In the genomic region with DNA sequence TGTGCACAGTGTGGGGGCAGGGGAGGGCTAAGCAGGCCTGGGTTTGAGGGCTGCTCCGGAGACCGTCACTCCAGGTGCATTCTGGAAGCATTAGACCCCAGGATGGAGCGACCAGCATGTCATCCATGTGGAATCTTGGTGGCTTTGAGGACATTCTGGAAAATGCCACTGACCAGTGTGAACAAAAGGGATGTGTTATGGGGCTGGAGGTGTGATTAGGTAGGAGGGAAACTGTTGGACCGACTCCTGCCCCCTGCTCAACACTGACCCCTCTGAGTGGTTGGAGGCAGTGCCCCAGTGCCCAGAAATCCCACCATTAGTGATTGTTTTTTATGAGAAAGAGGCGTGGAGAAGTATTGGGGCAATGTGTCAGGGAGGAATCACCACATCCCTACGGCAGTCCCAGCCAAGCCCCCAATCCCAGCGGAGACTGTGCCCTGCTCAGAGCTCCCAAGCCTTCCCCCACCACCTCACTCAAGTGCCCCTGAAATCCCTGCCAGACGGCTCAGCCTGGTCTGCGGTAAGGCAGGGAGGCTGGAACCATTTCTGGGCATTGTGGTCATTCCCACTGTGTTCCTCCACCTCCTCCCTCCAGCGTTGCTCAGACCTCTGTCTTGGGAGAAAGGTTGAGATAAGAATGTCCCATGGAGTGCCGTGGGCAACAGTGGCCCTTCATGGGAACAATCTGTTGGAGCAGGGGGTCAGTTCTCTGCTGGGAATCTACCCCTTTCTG, we compare ENCODE assay signal across 1 cellular context.
A peak's percentile ranks its signal among the peaks of the same experiment; 100 is the strongest.
TF ChIP-seq lines count a peak whose summit lies in the region.

No MANE protein-coding gene starts in this region.

TF ChIP-seq in HepG2, 621 proteins besides CTCF, POLR2A, EP300 and RAD21 (continued from another document and continues in another):
- TF ChIP-seq, protein P1, sequence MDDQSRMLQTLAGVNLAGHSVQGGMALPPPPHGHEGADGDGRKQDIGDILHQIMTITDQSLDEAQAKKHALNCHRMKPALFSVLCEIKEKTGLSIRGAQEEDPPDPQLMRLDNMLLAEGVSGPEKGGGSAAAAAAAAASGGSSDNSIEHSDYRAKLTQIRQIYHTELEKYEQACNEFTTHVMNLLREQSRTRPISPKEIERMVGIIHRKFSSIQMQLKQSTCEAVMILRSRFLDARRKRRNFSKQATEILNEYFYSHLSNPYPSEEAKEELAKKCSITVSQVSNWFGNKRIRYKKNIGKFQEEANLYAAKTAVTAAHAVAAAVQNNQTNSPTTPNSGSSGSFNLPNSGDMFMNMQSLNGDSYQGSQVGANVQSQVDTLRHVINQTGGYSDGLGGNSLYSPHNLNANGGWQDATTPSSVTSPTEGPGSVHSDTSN (CRISPR knock-in tag; IDR thresholded peaks at IDR 0.05; ENCODE audit: borderline replicate concordance), result no peak
- TF ChIP-seq MEF2D (CRISPR knock-in tag; IDR thresholded peaks at IDR 0.05) (peak; percentile 63; the same call in 1 of the 2 replicates), ZIK1 (CRISPR knock-in tag; IDR thresholded peaks at IDR 0.05; ENCODE audit: borderline replicate concordance, low read depth) (no peak), ZSCAN31 (CRISPR knock-in tag; IDR thresholded peaks at IDR 0.05; ENCODE audit: low read depth) (peak; percentile 76), SP5 (CRISPR knock-in tag; IDR thresholded peaks at IDR 0.05; ENCODE audit: borderline replicate concordance, low read depth) (peak; percentile 30; the same call in 1 of the 2 replicates), PAWR (CRISPR knock-in tag; IDR thresholded peaks at IDR 0.05; ENCODE audit: borderline replicate concordance) (no peak), MEIS1 (CRISPR knock-in tag; IDR thresholded peaks at IDR 0.05; ENCODE audit: borderline replicate concordance) (no peak), MLLT10 (CRISPR knock-in tag; IDR thresholded peaks at IDR 0.05) (no peak), PHF21A (CRISPR knock-in tag; IDR thresholded peaks at IDR 0.05) (no peak), ZNF367 (CRISPR knock-in tag; IDR thresholded peaks at IDR 0.05; ENCODE audit: borderline replicate concordance) (no peak; the same call in 1 of the 2 replicates), ZNF766 (CRISPR knock-in tag; IDR thresholded peaks at IDR 0.05; ENCODE audit: borderline replicate concordance) (no peak), ZNF558 (CRISPR knock-in tag; IDR thresholded peaks at IDR 0.05; ENCODE audit: borderline replicate concordance) (no peak), ZNF460 (CRISPR knock-in tag; IDR thresholded peaks at IDR 0.05; ENCODE audit: borderline replicate concordance) (no peak), TOPORS (CRISPR knock-in tag; IDR thresholded peaks at IDR 0.05) (no peak), ZNF678 (CRISPR knock-in tag; IDR thresholded peaks at IDR 0.05) (no peak), SAFB2 (CRISPR knock-in tag; IDR thresholded peaks at IDR 0.05; ENCODE audit: borderline replicate concordance, low read depth) (peak; percentile 90), HHEX (CRISPR knock-in tag; IDR thresholded peaks at IDR 0.05) (no peak), ZNF143 (CRISPR knock-in tag; IDR thresholded peaks at IDR 0.05) (no peak; the same call in 1 of the 2 replicates), SP2 (CRISPR knock-in tag; IDR thresholded peaks at IDR 0.05) (no peak), ZNF569 (CRISPR knock-in tag; IDR thresholded peaks at IDR 0.05; ENCODE audit: borderline replicate concordance) (no peak; the same call in 1 of the 2 replicates), JUNB (CRISPR knock-in tag; IDR thresholded peaks at IDR 0.05; ENCODE audit: borderline replicate concordance) (peak; percentile 43; the same call in 1 of the 2 replicates), FOXK1 (CRISPR knock-in tag; IDR thresholded peaks at IDR 0.05; ENCODE audit: borderline replicate concordance, low read depth) (no peak), SMAD9 (CRISPR knock-in tag; IDR thresholded peaks at IDR 0.05) (no peak), ZNF589 (CRISPR knock-in tag; conservative IDR thresholded peaks at IDR 0.05) (no peak), GPN1 (CRISPR knock-in tag; IDR thresholded peaks at IDR 0.05; ENCODE audit: borderline replicate concordance) (no peak), CAMTA2 (CRISPR knock-in tag; IDR thresholded peaks at IDR 0.05; ENCODE audit: borderline replicate concordance) (0 out of 2 replicates have a peak, but pooled peaks have one; percentile 71), SPEN (CRISPR knock-in tag; IDR thresholded peaks at IDR 0.05; ENCODE audit: low read depth) (peak; percentile 67), ZNF773 (CRISPR knock-in tag; IDR thresholded peaks at IDR 0.05; ENCODE audit: borderline replicate concordance) (no peak), PHF5A (CRISPR knock-in tag; IDR thresholded peaks at IDR 0.05; ENCODE audit: low read depth, unreplicated experiment) (peak; percentile 33), ZNF282 (IDR thresholded peaks at IDR 0.05; ENCODE audit: partially characterized antibody) (no peak), BRCA1 (CRISPR knock-in tag; IDR thresholded peaks at IDR 0.05) (no peak), ZNF30 (CRISPR knock-in tag; IDR thresholded peaks at IDR 0.05) (no peak)
- TF ChIP-seq, protein P2, sequence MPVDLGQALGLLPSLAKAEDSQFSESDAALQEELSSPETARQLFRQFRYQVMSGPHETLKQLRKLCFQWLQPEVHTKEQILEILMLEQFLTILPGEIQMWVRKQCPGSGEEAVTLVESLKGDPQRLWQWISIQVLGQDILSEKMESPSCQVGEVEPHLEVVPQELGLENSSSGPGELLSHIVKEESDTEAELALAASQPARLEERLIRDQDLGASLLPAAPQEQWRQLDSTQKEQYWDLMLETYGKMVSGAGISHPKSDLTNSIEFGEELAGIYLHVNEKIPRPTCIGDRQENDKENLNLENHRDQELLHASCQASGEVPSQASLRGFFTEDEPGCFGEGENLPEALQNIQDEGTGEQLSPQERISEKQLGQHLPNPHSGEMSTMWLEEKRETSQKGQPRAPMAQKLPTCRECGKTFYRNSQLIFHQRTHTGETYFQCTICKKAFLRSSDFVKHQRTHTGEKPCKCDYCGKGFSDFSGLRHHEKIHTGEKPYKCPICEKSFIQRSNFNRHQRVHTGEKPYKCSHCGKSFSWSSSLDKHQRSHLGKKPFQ (CRISPR knock-in tag; IDR thresholded peaks at IDR 0.05; ENCODE audit: insufficient replicate concordance), result peak; percentile 80
- TF ChIP-seq, protein P3, sequence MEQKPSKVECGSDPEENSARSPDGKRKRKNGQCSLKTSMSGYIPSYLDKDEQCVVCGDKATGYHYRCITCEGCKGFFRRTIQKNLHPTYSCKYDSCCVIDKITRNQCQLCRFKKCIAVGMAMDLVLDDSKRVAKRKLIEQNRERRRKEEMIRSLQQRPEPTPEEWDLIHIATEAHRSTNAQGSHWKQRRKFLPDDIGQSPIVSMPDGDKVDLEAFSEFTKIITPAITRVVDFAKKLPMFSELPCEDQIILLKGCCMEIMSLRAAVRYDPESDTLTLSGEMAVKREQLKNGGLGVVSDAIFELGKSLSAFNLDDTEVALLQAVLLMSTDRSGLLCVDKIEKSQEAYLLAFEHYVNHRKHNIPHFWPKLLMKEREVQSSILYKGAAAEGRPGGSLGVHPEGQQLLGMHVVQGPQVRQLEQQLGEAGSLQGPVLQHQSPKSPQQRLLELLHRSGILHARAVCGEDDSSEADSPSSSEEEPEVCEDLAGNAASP (CRISPR knock-in tag; IDR thresholded peaks at IDR 0.05; ENCODE audit: borderline replicate concordance), result no peak
- TF ChIP-seq, protein P4, sequence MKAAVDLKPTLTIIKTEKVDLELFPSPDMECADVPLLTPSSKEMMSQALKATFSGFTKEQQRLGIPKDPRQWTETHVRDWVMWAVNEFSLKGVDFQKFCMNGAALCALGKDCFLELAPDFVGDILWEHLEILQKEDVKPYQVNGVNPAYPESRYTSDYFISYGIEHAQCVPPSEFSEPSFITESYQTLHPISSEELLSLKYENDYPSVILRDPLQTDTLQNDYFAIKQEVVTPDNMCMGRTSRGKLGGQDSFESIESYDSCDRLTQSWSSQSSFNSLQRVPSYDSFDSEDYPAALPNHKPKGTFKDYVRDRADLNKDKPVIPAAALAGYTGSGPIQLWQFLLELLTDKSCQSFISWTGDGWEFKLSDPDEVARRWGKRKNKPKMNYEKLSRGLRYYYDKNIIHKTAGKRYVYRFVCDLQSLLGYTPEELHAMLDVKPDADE (CRISPR knock-in tag; IDR thresholded peaks at IDR 0.05), result no peak
- TF ChIP-seq, protein P5, sequence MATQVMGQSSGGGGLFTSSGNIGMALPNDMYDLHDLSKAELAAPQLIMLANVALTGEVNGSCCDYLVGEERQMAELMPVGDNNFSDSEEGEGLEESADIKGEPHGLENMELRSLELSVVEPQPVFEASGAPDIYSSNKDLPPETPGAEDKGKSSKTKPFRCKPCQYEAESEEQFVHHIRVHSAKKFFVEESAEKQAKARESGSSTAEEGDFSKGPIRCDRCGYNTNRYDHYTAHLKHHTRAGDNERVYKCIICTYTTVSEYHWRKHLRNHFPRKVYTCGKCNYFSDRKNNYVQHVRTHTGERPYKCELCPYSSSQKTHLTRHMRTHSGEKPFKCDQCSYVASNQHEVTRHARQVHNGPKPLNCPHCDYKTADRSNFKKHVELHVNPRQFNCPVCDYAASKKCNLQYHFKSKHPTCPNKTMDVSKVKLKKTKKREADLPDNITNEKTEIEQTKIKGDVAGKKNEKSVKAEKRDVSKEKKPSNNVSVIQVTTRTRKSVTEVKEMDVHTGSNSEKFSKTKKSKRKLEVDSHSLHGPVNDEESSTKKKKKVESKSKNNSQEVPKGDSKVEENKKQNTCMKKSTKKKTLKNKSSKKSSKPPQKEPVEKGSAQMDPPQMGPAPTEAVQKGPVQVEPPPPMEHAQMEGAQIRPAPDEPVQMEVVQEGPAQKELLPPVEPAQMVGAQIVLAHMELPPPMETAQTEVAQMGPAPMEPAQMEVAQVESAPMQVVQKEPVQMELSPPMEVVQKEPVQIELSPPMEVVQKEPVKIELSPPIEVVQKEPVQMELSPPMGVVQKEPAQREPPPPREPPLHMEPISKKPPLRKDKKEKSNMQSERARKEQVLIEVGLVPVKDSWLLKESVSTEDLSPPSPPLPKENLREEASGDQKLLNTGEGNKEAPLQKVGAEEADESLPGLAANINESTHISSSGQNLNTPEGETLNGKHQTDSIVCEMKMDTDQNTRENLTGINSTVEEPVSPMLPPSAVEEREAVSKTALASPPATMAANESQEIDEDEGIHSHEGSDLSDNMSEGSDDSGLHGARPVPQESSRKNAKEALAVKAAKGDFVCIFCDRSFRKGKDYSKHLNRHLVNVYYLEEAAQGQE (IDR thresholded peaks at IDR 0.05; ENCODE audit: borderline replicate concordance in 1 of 2, low read depth in 1 of 2, low read length in 2 of 2), result no peak
- TF ChIP-seq, protein P6, sequence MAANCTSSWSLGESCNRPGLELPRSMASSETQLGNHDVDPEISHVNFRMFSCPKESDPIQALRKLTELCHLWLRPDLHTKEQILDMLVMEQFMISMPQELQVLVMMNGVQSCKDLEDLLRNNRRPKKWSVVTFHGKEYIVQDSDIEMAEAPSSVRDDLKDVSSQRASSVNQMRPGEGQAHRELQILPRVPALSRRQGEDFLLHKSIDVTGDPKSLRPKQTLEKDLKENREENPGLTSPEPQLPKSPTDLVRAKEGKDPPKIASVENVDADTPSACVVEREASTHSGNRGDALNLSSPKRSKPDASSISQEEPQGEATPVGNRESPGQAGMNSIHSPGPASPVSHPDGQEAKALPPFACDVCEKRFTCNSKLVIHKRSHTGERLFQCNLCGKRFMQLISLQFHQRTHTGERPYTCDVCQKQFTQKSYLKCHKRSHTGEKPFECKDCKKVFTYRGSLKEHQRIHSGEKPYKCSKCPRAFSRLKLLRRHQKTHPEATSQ (CRISPR knock-in tag; IDR thresholded peaks at IDR 0.05; ENCODE audit: borderline replicate concordance), result no peak; the same call in 1 of the 2 replicates
- TF ChIP-seq, protein P7, sequence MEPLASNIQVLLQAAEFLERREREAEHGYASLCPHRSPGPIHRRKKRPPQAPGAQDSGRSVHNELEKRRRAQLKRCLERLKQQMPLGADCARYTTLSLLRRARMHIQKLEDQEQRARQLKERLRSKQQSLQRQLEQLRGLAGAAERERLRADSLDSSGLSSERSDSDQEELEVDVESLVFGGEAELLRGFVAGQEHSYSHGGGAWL (CRISPR knock-in tag; IDR thresholded peaks at IDR 0.05), result no peak
- TF ChIP-seq, protein P8, sequence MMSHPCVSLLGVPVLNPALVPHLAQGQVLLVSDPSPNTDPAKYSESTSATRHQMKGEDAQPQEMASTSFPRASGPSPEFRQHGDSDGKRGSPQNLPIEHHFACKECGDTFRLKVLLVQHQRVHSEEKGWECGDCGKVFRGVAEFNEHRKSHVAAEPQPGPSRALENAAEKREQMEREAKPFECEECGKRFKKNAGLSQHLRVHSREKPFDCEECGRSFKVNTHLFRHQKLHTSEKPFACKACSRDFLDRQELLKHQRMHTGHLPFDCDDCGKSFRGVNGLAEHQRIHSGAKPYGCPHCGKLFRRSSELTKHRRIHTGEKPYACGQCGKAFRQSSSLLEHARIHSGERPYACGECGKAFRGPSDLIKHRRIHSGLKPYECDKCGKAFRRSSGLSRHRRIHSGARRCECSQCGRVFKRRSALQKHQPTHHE (CRISPR knock-in tag; IDR thresholded peaks at IDR 0.05; ENCODE audit: borderline replicate concordance), result 0 out of 2 replicates have a peak, but pooled peaks have one; percentile 81
- TF ChIP-seq, protein P9, sequence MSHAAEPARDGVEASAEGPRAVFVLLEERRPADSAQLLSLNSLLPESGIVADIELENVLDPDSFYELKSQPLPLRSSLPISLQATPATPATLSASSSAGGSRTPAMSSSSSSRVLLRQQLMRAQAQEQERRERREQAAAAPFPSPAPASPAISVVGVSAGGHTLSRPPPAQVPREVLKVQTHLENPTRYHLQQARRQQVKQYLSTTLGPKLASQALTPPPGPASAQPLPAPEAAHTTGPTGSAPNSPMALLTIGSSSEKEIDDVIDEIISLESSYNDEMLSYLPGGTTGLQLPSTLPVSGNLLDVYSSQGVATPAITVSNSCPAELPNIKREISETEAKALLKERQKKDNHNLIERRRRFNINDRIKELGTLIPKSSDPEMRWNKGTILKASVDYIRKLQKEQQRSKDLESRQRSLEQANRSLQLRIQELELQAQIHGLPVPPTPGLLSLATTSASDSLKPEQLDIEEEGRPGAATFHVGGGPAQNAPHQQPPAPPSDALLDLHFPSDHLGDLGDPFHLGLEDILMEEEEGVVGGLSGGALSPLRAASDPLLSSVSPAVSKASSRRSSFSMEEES (CRISPR knock-in tag; IDR thresholded peaks at IDR 0.05), result 0 out of 2 replicates have a peak, but pooled peaks have one; percentile 18
